Comparison of ENCODE assay signal across 1 cellular context in genomic region chr7:1043552-1044188, GRCh38.
TF ChIP-seq lines count a peak whose summit lies in the region.

No MANE protein-coding gene starts in this region.

TF ChIP-seq in HCT116, 20 proteins besides CTCF, POLR2A, EP300 and RAD21 (continued from another document):
- TF ChIP-seq, protein P1, sequence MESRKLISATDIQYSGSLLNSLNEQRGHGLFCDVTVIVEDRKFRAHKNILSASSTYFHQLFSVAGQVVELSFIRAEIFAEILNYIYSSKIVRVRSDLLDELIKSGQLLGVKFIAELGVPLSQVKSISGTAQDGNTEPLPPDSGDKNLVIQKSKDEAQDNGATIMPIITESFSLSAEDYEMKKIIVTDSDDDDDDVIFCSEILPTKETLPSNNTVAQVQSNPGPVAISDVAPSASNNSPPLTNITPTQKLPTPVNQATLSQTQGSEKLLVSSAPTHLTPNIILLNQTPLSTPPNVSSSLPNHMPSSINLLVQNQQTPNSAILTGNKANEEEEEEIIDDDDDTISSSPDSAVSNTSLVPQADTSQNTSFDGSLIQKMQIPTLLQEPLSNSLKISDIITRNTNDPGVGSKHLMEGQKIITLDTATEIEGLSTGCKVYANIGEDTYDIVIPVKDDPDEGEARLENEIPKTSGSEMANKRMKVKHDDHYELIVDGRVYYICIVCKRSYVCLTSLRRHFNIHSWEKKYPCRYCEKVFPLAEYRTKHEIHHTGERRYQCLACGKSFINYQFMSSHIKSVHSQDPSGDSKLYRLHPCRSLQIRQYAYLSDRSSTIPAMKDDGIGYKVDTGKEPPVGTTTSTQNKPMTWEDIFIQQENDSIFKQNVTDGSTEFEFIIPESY (IDR thresholded peaks at IDR 0.05; ENCODE audit: extremely low read depth, insufficient replicate concordance, low read length): no peak
- no peak for TF ChIP-seq ZNF274 (IDR thresholded peaks at IDR 0.05; ENCODE audit: low read depth, low read length)
TF ChIP-seq in HCT116: peak in this region for 0.
